In the genomic region with DNA sequence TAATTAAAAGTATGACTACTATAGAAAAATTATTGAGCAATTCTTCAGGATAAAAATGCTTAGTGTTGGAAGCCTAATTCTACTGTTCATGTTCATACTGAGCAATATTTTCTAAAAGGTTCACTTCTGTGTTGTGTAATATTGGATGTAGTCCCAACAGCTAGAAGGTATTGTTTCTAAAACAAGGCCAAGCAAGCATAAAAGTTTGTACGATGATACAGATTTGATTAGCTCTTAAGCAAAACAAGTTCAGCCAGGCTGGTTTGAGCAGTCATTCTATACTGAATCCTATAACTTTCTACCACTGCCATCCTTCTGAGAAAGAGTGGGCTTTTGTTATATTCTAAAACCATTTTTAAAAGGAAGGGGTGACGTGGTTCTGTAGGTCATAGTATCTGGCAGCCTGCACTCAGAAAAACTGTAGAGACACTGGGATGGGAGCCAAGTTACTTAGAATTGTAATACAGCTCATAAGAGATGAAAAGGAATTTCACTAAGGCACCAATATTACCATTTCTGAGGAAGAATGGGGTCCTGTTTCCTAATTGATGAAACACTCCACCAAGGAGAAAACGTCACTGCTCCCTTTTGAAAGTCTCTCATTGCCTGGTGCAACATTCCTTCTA, we compare ENCODE assay signal across 14 cellular contexts.
DNase-seq lines count a peak whose midpoint lies in the region; ATAC-seq and TF ChIP-seq lines count a peak whose summit lies in the region.
"Had no signal": no experiment of that assay in that cellular context is flagged by ENCODE, and none has a peak within 500 bp of the region (broad histone marks: within the 10 kb centered on the region; RNA-seq: fewer than 3 reads in every experiment).

No MANE protein-coding gene starts in this region.

- H3K9ac ChIP-seq in adipocyte (ENCODE audit: low read length) (no peak overlapping the region), subcutaneous abdominal adipose tissue (ENCODE audit: low read length in 5 of 5) (no peak overlapping the region)
- H3K9ac ChIP-seq: BLaER1 treated with 17β-estradiol and CSF1 and Interleukin-3, amounts not matched to agents 10 nM and 100 nM had no signal

- H3K36me3 ChIP-seq in adipocyte (ENCODE audit: control insufficient read depth, insufficient read depth, low read length, severe bottlenecking): no peaks in the 10 kb centered on the region
- H3K36me3 ChIP-seq in subcutaneous abdominal adipose tissue (ENCODE audit: control insufficient read depth in 5 of 5, insufficient read depth in 5 of 5, low read length in 5 of 5): no peaks in the 10 kb centered on the region
- no peaks in the 10 kb centered on the region for H3K36me3 ChIP-seq in upper lobe of left lung
- H3K36me3 ChIP-seq: BLaER1 treated with 17β-estradiol and CSF1 and Interleukin-3, amounts not matched to agents 10 nM and 100 nM; SJSA1 had no signal

- H3K27ac ChIP-seq in subcutaneous abdominal adipose tissue (ENCODE audit: low read depth, low read length) (peak overlapping the region; percentile 47), upper lobe of left lung (no peak overlapping the region)
- H3K27ac ChIP-seq: BLaER1 treated with 17β-estradiol and CSF1 and Interleukin-3, amounts not matched to agents 10 nM and 100 nM; SJSA1 had no signal

- H3K4me3 ChIP-seq in adipocyte (ENCODE audit: low read length) (no peak overlapping the region), subcutaneous abdominal adipose tissue (ENCODE audit: low read depth in 1 of 5, low read length in 5 of 5) (no peak overlapping the region), upper lobe of left lung (no peak overlapping the region)
- H3K4me3 ChIP-seq: BLaER1 treated with 17β-estradiol and CSF1 and Interleukin-3, amounts not matched to agents 10 nM and 100 nM; SJSA1 had no signal

- H3K27me3 ChIP-seq in adipocyte (replicated peaks; ENCODE audit: control insufficient read depth, insufficient read depth, low read length) (no peaks in the 10 kb centered on the region), subcutaneous abdominal adipose tissue (ENCODE audit: control insufficient read depth in 5 of 5, insufficient read depth in 4 of 5, low read length in 5 of 5) (no peaks in the 10 kb centered on the region), upper lobe of left lung (no peaks in the 10 kb centered on the region)
- H3K27me3 ChIP-seq: BLaER1 treated with 17β-estradiol and CSF1 and Interleukin-3, amounts not matched to agents 10 nM and 100 nM; SJSA1 had no signal

- H3K9me3 Mint-ChIP-seq in activated naive CD4-positive, alpha-beta T cell treated with anti-CD3 and anti-CD28 coated beads for 36 hours: no peaks in the 10 kb centered on the region

- no peak for TF ChIP-seq CTCF in upper lobe of left lung (IDR thresholded peaks at IDR 0.05)

- H3K4me3 Mint-ChIP-seq in activated naive CD4-positive, alpha-beta T cell treated with anti-CD3 and anti-CD28 coated beads for 36 hours: no peak overlapping the region
- H3K4me3 Mint-ChIP-seq: central memory CD8-positive, alpha-beta T cell had no signal

- no peak for TF ChIP-seq POLR2A in upper lobe of left lung (IDR thresholded peaks at IDR 0.05)

- no peak overlapping the region for H3K27ac Mint-ChIP-seq in activated naive CD4-positive, alpha-beta T cell treated with anti-CD3 and anti-CD28 coated beads for 36 hours

- ATAC-seq in upper lobe of left lung (ENCODE audit: low FRiP score in 2 of 2): no peak

- no peaks in the 10 kb centered on the region for H3K36me3 Mint-ChIP-seq in activated naive CD4-positive, alpha-beta T cell treated with anti-CD3 and anti-CD28 coated beads for 36 hours (ENCODE audit: low read depth)

- intact Hi-C loops in activated naive CD4-positive, alpha-beta T cell treated with anti-CD3 and anti-CD28 coated beads for 36 hours (cut with micrococcal nuclease): no loop called here

- no peaks in the 10 kb centered on the region for H3K4me1 Mint-ChIP-seq in activated naive CD4-positive, alpha-beta T cell treated with anti-CD3 and anti-CD28 coated beads for 36 hours (ENCODE audit: low read depth)
- H3K4me1 Mint-ChIP-seq: central memory CD8-positive, alpha-beta T cell had no signal

- TF ChIP-seq EP300 in upper lobe of left lung (IDR thresholded peaks at IDR 0.05): no peak

- whole genome bisulfite sequencing in upper lobe of left lung, 2 donors: 47 to 65% methylated on average over 3 of the region's 3 CpGs

- peaks cover 11% of the 10 kb centered on the region for H3K4me1 ChIP-seq in adipocyte (ENCODE audit: control insufficient read depth, insufficient read depth, low read length)
- peaks cover 0 to 11% (median 0%) of the 10 kb centered on the region in 5 donors for H3K4me1 ChIP-seq in subcutaneous abdominal adipose tissue (ENCODE audit: control insufficient read depth in 5 of 5, insufficient read depth in 5 of 5, low read length in 5 of 5)
- H3K4me1 ChIP-seq in upper lobe of left lung: no peaks in the 10 kb centered on the region
- H3K4me1 ChIP-seq: BLaER1 treated with 17β-estradiol and CSF1 and Interleukin-3, amounts not matched to agents 10 nM and 100 nM; SJSA1 had no signal

- H3K9me3 ChIP-seq in adipocyte (ENCODE audit: control insufficient read depth, low read length) (no peaks in the 10 kb centered on the region), subcutaneous abdominal adipose tissue (ENCODE audit: control insufficient read depth in 5 of 5, low read length in 5 of 5) (no peaks in the 10 kb centered on the region), upper lobe of left lung (no peaks in the 10 kb centered on the region)
- H3K9me3 ChIP-seq: BLaER1 treated with 17β-estradiol and CSF1 and Interleukin-3, amounts not matched to agents 10 nM and 100 nM; SJSA1 had no signal

- CTCF ChIA-PET in activated naive CD4-positive, alpha-beta T cell treated with anti-CD3 and anti-CD28 coated beads for 36 hours (lab: Charles Lee): no interaction called here

- DNase-seq in adipocyte (ENCODE audit: low read depth): peak; percentile 63
- DNase-seq in dermis microvascular lymphatic vessel endothelial cell (ENCODE audit: low read depth in 2 of 2): peak; percentile 70 to 80
- DNase-seq in lung microvascular endothelial cell (ENCODE audit: low read depth in 2 of 2): peak; percentile 56 to 61
- no peak for DNase-seq in upper lobe of left lung
- no peak for DNase-seq in activated naive CD4-positive, alpha-beta T cell treated with anti-CD3 and anti-CD28 coated beads for 36 hours
- DNase-seq in GOT3 (lab: John Stamatoyannopoulos, UW): no peak
- DNase-seq: activated CD8-positive, alpha-beta memory T cell treated with anti-CD3 and anti-CD28 coated beads, Interleukin-2, amount 50 U/mL, for 48 hours; activated naive CD4-positive, alpha-beta T cell treated with Interleukin-2 at 50 U/mL for 16 hours; KBM-7; NCI-H345 had no signal

- H3K27me3 Mint-ChIP-seq in activated naive CD4-positive, alpha-beta T cell treated with anti-CD3 and anti-CD28 coated beads for 36 hours (ENCODE audit: low read depth): no peaks in the 10 kb centered on the region
- H3K27me3 Mint-ChIP-seq: central memory CD8-positive, alpha-beta T cell had no signal

Comparison
In these comparisons a context has a peak if more than half of its experiments do, and no peak if none do; other contexts are left out.
1. DNase-seq: peak in adipocyte (single experiment), dermis microvascular lymphatic vessel endothelial cell (2 of 2) and lung microvascular endothelial cell (2 of 2); none in upper lobe of left lung (0 of 2), activated naive CD4-positive, alpha-beta T cell treated with anti-CD3 and anti-CD28 coated beads for 36 hours (single experiment) and GOT3 (single experiment).